In genomic region chr2:71948781-71949536, GRCh38 we compare ENCODE assay signal across 15 cellular contexts.
DNase-seq lines count a peak whose midpoint lies in the region; ATAC-seq and TF ChIP-seq lines count a peak whose summit lies in the region.
"Had no signal": no experiment of that assay in that cellular context is flagged by ENCODE, and none has a peak within 500 bp of the region (broad histone marks: within the 10 kb centered on the region; RNA-seq: fewer than 3 reads in every experiment).

No MANE protein-coding gene starts in this region.

- no peak overlapping the region for H4K91ac ChIP-seq in IMR-90 (ENCODE audit: insufficient read depth, low read depth, low read length)

- CTCF ChIA-PET in IMR-90 (lab: Yijun Ruan, JAX) = no interaction called here

- H3K9ac ChIP-seq in IMR-90 (ENCODE audit: low read depth, low read length) = no peak overlapping the region

- no peak overlapping the region for H2BK15ac ChIP-seq in IMR-90 (ENCODE audit: low read depth, low read length)

- no peak overlapping the region for H4K8ac ChIP-seq in IMR-90 (ENCODE audit: low read depth in 2 of 2, low read length in 2 of 2)

- H3K23ac ChIP-seq in IMR-90 (ENCODE audit: low read depth, low read length) = no peak overlapping the region

- no peak overlapping the region for H3K56ac ChIP-seq in IMR-90 (ENCODE audit: extremely low read depth, insufficient read depth, low read length)

- H4K5ac ChIP-seq in IMR-90 (ENCODE audit: low read depth, low read length) = no peak overlapping the region

- dilution Hi-C loops in IMR-90 (cut with HindIII; ENCODE audit: low sequenced_read_pairs, unreplicated experiment) = no loop called here

- H4K20me1 ChIP-seq in IMR-90 (ENCODE audit: insufficient read depth, low read length) = no peaks in the 10 kb centered on the region; the same call in 1 of the 2 replicates

- WGBS in IMR-90 (ENCODE audit: extremely low coverage in 2 of 2, insufficient read length in 1 of 2), 2 experiments = 61% methylated on average over 5 of the region's 11 CpGs; no CpG with 5 or more reads in 1 of the 2 experiments
- 72% methylated on average over 9 of the region's 11 CpGs for WGBS in esophagus muscularis mucosa
- WGBS in lung, 2 donors = 84 to 88% methylated on average over 11 of the region's 11 CpGs
- 48 to 59% methylated on average over 11 of the region's 11 CpGs for WGBS in tibial nerve, 2 donors

- H3K9me3 ChIP-seq in IMR-90 (ENCODE audit: control insufficient read depth, insufficient read depth, low read length) (0 out of 2 replicates have a peak, but pooled peaks cover 2% of the 10 kb centered on the region), esophagus muscularis mucosa (no peaks in the 10 kb centered on the region), lung (ENCODE audit: control insufficient read depth in 2 of 2, insufficient read depth in 1 of 2, low read length in 1 of 2) (peaks cover 0 to 2% of the 10 kb centered on the region in 2 donors), tibial nerve (no peaks in the 10 kb centered on the region)
- H3K9me3 ChIP-seq: tibial artery had no signal

- H3K4me3 ChIP-seq in IMR-90 (ENCODE audit: insufficient read depth, low read depth, low read length) (no peak overlapping the region), esophagus muscularis mucosa (no peak overlapping the region), lung (no peak overlapping the region), tibial nerve (no peak overlapping the region)
- H3K4me3 ChIP-seq: tibial artery had no signal

- no peak overlapping the region for H2BK5ac ChIP-seq in IMR-90 (ENCODE audit: low read depth, low read length, poor library complexity, severe bottlenecking)

- H3K4me1 ChIP-seq in IMR-90 (ENCODE audit: control insufficient read depth, insufficient read depth, low read length) = no peaks in the 10 kb centered on the region
- H3K4me1 ChIP-seq in esophagus muscularis mucosa = peaks cover 0 to 17% (median 10%) of the 10 kb centered on the region in 4 donors
- H3K4me1 ChIP-seq in lung (ENCODE audit: control insufficient read depth in 2 of 2, insufficient read depth in 2 of 2, low read length in 2 of 2) = peaks cover 0 to 3% of the 10 kb centered on the region in 2 donors
- H3K4me1 ChIP-seq in tibial nerve = peaks cover 0 to 52% (median 0%) of the 10 kb centered on the region in 4 donors
- H3K4me1 ChIP-seq: tibial artery had no signal

- TF ChIP-seq POLR2A in IMR-90 (IDR thresholded peaks at IDR 0.05; ENCODE audit: low read depth, low read length) = no peak
- no peak for TF ChIP-seq POLR2A in esophagus muscularis mucosa (IDR thresholded peaks at IDR 0.05; ENCODE audit: low read depth)
- TF ChIP-seq POLR2A in tibial nerve (IDR thresholded peaks at IDR 0.05) = no peak

- no peak overlapping the region for H3K18ac ChIP-seq in IMR-90 (ENCODE audit: low read depth, low read length)

- H3K27me3 ChIP-seq in IMR-90 (ENCODE audit: control insufficient read depth, insufficient read depth, low read length) = peaks cover 10% of the 10 kb centered on the region
- H3K27me3 ChIP-seq in esophagus muscularis mucosa = no peaks in the 10 kb centered on the region
- H3K27me3 ChIP-seq in lung (ENCODE audit: control insufficient read depth, insufficient read depth) = no peaks in the 10 kb centered on the region
- H3K27me3 ChIP-seq in tibial nerve = no peaks in the 10 kb centered on the region
- H3K27me3 ChIP-seq: tibial artery had no signal

- H2BK20ac ChIP-seq in IMR-90 (ENCODE audit: low read depth, low read length) = no peak overlapping the region

- ATAC-seq in IMR-90 (ENCODE audit: low read depth) (peak; percentile 67), lung (ENCODE audit: insufficient read depth, low FRiP score) (no peak)

- H3K36me3 ChIP-seq in IMR-90 (ENCODE audit: control insufficient read depth, insufficient read depth, low read length) (no peaks in the 10 kb centered on the region), esophagus muscularis mucosa (no peaks in the 10 kb centered on the region), lung (ENCODE audit: control insufficient read depth in 2 of 2, insufficient read depth in 2 of 2, low read length in 2 of 2) (no peaks in the 10 kb centered on the region), tibial nerve (no peaks in the 10 kb centered on the region)
- H3K36me3 ChIP-seq: tibial artery had no signal

- no peak overlapping the region for H2AFZ ChIP-seq in IMR-90 (replicated peaks; ENCODE audit: low read length, poor library complexity)

- no peak overlapping the region for H3K4me2 ChIP-seq in IMR-90 (ENCODE audit: low read depth, low read length)

- TF ChIP-seq RAD21 in IMR-90 (IDR thresholded peaks at IDR 0.05; ENCODE audit: low read length) = no peak

- no TSS peak for BruUV-seq in IMR-90 (replicated peaks; lab: Mats Ljungman, UMichigan)

- TF ChIP-seq CTCF in IMR-90 (conservative IDR thresholded peaks at IDR 0.05; ENCODE audit: low read depth, low read length) (no peak), esophagus muscularis mucosa (IDR thresholded peaks at IDR 0.05) (no peak), lung (IDR thresholded peaks at IDR 0.05; ENCODE audit: control extremely low read depth, extremely low read depth) (no peak), tibial nerve (IDR thresholded peaks at IDR 0.05) (no peak)

- TF ChIP-seq EP300 in esophagus muscularis mucosa (IDR thresholded peaks at IDR 0.05) (no peak), tibial nerve (IDR thresholded peaks at IDR 0.05) (peak in 1 of 2 donors; percentile 22)

- DNase-seq in AG08396 (ENCODE audit: low spot score) (peak; percentile 82), IMR-90 (peak; percentile 6), esophagus muscularis mucosa (ENCODE audit: extremely low spot score) (peak; percentile 80), lung (ENCODE audit: low spot score) (peak; percentile 34), tibial nerve (ENCODE audit: low spot score in 2 of 2) (no peak), UCSD-AML1 (lab: John Stamatoyannopoulos, UW; ENCODE audit: unreplicated experiment) (no peak), pons (ENCODE audit: low spot score) (no peak), midbrain (lab: John Stamatoyannopoulos, UW) (no peak)
- DNase-seq: activated CD8-positive, alpha-beta memory T cell treated with anti-CD3 and anti-CD28 coated beads, Interleukin-2, amount 50 U/mL, for 4 hours; activated naive CD4-positive, alpha-beta T cell treated with anti-CD3 and anti-CD28 coated beads, Interleukin-2, amount 10 ng/mL, durations not matched to agents 7 days and 5 days; Kasumi-1; NCI-H2081 treated with DMSO at 0.1 percent for 48 hours; NK-92 treated with Interleukin-12 subunit alpha and Interleukin-12 subunit beta, amount 100 ng/mL, for 24 hours; tibial artery had no signal

- H2AK5ac ChIP-seq in IMR-90 (ENCODE audit: low read depth, low read length) = no peak overlapping the region

- no peaks in the 10 kb centered on the region for H3K79me1 ChIP-seq in IMR-90 (ENCODE audit: low read depth in 1 of 2, low read length in 2 of 2)

- H3K14ac ChIP-seq in IMR-90 (replicated peaks; ENCODE audit: low read depth, low read length) = no peak overlapping the region

- H3K9me1 ChIP-seq in IMR-90 (ENCODE audit: insufficient read depth, low read length) = no peaks in the 10 kb centered on the region

- H3K27ac ChIP-seq in IMR-90 (ENCODE audit: insufficient read depth, low read length) (no peak overlapping the region), esophagus muscularis mucosa (replicated peaks in 1 of 4) (no peak overlapping the region), lung (ENCODE audit: low read depth in 1 of 2, low read length in 1 of 2) (no peak overlapping the region), tibial nerve (no peak overlapping the region)
- H3K27ac ChIP-seq: tibial artery, VCaP had no signal

- POLR2A ChIA-PET in IMR-90 (lab: Charles Lee; ENCODE audit: unreplicated experiment) = no interaction called here

- H2BK120ac ChIP-seq in IMR-90 (ENCODE audit: low read depth, low read length) = no peak overlapping the region

- in situ Hi-C loops in IMR-90 (cut with MboI; ENCODE audit: low sequenced_read_pairs) = no loop called here

- intact Hi-C loops in IMR-90 (cut with micrococcal nuclease) = no loop called here
- intact Hi-C loops in esophagus muscularis mucosa (cut with DNase I) = no loop called here

- no peak overlapping the region for H2AK9ac ChIP-seq in IMR-90 (replicated peaks; ENCODE audit: low read depth, low read length, poor library complexity)

- no peak overlapping the region for H3K4ac ChIP-seq in IMR-90 (ENCODE audit: low read depth, low read length)

TF ChIP-seq in IMR-90, 13 proteins besides CTCF, POLR2A, EP300 and RAD21:
- TF ChIP-seq FOS (IDR thresholded peaks at IDR 0.05; ENCODE audit: low read depth, low read length) (no peak), RFX5 (IDR thresholded peaks at IDR 0.05; ENCODE audit: low read depth, low read length) (no peak), BHLHE40 (IDR thresholded peaks at IDR 0.05; ENCODE audit: low read depth, low read length) (no peak), MXI1 (IDR thresholded peaks at IDR 0.05; ENCODE audit: borderline replicate concordance, low read depth, low read length) (no peak), NFE2L2 (IDR thresholded peaks at IDR 0.05; ENCODE audit: low read depth, low read length) (no peak), RCOR1 (IDR thresholded peaks at IDR 0.05; ENCODE audit: insufficient replicate concordance, low read length) (no peak), MAFK (IDR thresholded peaks at IDR 0.05; ENCODE audit: low read depth, low read length) (no peak), SMC3 (IDR thresholded peaks at IDR 0.05; ENCODE audit: low read depth, low read length) (no peak), CEBPB (IDR thresholded peaks at IDR 0.05; ENCODE audit: low read depth, low read length) (no peak), CHD1 (IDR thresholded peaks at IDR 0.05; ENCODE audit: low read depth, low read length) (no peak)
- TF ChIP-seq, protein P1, sequence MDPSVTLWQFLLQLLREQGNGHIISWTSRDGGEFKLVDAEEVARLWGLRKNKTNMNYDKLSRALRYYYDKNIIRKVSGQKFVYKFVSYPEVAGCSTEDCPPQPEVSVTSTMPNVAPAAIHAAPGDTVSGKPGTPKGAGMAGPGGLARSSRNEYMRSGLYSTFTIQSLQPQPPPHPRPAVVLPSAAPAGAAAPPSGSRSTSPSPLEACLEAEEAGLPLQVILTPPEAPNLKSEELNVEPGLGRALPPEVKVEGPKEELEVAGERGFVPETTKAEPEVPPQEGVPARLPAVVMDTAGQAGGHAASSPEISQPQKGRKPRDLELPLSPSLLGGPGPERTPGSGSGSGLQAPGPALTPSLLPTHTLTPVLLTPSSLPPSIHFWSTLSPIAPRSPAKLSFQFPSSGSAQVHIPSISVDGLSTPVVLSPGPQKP (IDR thresholded peaks at IDR 0.05; ENCODE audit: borderline replicate concordance, low read depth, low read length) = no peak
- TF ChIP-seq, protein P2, sequence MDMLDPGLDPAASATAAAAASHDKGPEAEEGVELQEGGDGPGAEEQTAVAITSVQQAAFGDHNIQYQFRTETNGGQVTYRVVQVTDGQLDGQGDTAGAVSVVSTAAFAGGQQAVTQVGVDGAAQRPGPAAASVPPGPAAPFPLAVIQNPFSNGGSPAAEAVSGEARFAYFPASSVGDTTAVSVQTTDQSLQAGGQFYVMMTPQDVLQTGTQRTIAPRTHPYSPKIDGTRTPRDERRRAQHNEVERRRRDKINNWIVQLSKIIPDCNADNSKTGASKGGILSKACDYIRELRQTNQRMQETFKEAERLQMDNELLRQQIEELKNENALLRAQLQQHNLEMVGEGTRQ (IDR thresholded peaks at IDR 0.05; ENCODE audit: low read depth, low read length) = no peak

Comparison
In these comparisons a context has a peak if more than half of its experiments do, and no peak if none do; other contexts are left out.
1. DNase-seq: peak in AG08396 (single experiment), IMR-90 (single experiment), esophagus muscularis mucosa (single experiment) and lung (single experiment); none in tibial nerve (0 of 2), UCSD-AML1 (single experiment), pons (single experiment) and midbrain (single experiment).